1 cellular context compared by ENCODE assay signal in the genomic region with DNA sequence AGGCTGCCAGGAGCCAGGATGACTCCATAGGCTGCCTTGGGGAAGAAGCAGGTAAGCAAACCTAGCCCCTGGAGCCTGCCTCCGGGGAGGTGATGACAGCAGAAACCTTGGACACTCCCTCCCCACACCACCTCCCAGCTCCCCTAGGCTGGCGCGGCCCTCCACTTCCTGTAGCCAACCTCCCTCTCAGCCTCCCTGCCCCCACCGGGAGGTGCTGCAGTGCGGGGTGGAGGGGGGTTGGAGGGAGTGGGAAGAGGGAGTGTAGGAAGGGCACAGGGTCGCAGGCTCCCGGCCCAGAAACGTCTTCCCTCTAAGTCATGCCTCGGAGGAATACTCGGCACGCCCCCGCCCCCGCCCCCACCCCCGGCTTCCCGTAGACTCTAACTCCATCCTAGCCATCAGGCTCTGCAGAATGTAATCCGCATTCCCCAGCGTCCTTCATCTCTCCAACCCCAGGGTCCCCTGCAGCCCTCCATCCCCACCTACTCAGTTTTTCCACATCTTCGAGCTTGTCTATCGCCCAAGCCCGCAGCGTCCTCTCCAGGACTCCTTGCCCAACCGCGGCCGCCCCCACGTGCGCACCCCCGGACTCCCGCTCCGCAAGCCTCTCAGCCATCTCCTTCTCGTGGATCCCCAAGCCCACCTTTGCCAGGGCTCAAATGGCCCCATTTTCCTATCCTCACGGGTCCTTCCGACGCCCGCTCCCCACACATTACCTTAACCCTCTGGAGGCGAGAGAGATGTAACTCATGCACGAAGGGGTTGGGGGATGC.
A peak's percentile ranks its signal among the peaks of the same experiment; 100 is the strongest.
TF ChIP-seq lines count a peak whose summit lies in the region.

No MANE protein-coding gene starts in this region.

TF ChIP-seq in IMR-90, 13 proteins besides CTCF, POLR2A, EP300 and RAD21:
- TF ChIP-seq BHLHE40 (IDR thresholded peaks at IDR 0.05; ENCODE audit: low read depth, low read length) (no peak), MAZ (IDR thresholded peaks at IDR 0.05; ENCODE audit: borderline replicate concordance, low read depth, low read length) (peak; percentile 62; the same call in 1 of the 2 replicates), MXI1 (IDR thresholded peaks at IDR 0.05; ENCODE audit: borderline replicate concordance, low read depth, low read length) (peak; percentile 39; the same call in 1 of the 2 replicates)
- TF ChIP-seq, protein P1, sequence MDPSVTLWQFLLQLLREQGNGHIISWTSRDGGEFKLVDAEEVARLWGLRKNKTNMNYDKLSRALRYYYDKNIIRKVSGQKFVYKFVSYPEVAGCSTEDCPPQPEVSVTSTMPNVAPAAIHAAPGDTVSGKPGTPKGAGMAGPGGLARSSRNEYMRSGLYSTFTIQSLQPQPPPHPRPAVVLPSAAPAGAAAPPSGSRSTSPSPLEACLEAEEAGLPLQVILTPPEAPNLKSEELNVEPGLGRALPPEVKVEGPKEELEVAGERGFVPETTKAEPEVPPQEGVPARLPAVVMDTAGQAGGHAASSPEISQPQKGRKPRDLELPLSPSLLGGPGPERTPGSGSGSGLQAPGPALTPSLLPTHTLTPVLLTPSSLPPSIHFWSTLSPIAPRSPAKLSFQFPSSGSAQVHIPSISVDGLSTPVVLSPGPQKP (IDR thresholded peaks at IDR 0.05; ENCODE audit: borderline replicate concordance, low read depth, low read length) = no peak
- TF ChIP-seq, protein P2, sequence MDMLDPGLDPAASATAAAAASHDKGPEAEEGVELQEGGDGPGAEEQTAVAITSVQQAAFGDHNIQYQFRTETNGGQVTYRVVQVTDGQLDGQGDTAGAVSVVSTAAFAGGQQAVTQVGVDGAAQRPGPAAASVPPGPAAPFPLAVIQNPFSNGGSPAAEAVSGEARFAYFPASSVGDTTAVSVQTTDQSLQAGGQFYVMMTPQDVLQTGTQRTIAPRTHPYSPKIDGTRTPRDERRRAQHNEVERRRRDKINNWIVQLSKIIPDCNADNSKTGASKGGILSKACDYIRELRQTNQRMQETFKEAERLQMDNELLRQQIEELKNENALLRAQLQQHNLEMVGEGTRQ (IDR thresholded peaks at IDR 0.05; ENCODE audit: low read depth, low read length) = no peak
